24 cellular contexts compared by ENCODE assay signal in genomic region chr10:129648866-129649265, GRCh38.
DNase-seq lines count a peak whose midpoint lies in the region; TF ChIP-seq lines count a peak whose summit lies in the region.
"Had no signal": no experiment of that assay in that cellular context is flagged by ENCODE, and none has a peak within 500 bp of the region (broad histone marks: within the 10 kb centered on the region; RNA-seq: fewer than 3 reads in every experiment).

No MANE protein-coding gene starts in this region.

- H3K79me2 ChIP-seq in neural progenitor cell (ENCODE audit: low read depth): no peaks in the 10 kb centered on the region

- H3K27ac Mint-ChIP-seq in glutamatergic neuron (ENCODE audit: unreplicated experiment) (peak overlapping the region; percentile 88), neural progenitor cell (no peak overlapping the region), progenitor cell of endocrine pancreas (no peak overlapping the region)
- H3K27ac Mint-ChIP-seq: CD14-positive monocyte; CD4-positive, alpha-beta memory T cell; CD4-positive, CD25-positive, alpha-beta regulatory T cell; CD8-positive, alpha-beta memory T cell had no signal

- H3K4me1 Mint-ChIP-seq in glutamatergic neuron (ENCODE audit: low read depth, unreplicated experiment) (peaks cover 50% of the 10 kb centered on the region), neural progenitor cell (peaks cover 14% of the 10 kb centered on the region), progenitor cell of endocrine pancreas (ENCODE audit: low read depth) (no peaks in the 10 kb centered on the region)
- H3K4me1 Mint-ChIP-seq: CD14-positive monocyte had no signal

- H3K27me3 ChIP-seq in neural progenitor cell: no peaks in the 10 kb centered on the region
- H3K27me3 ChIP-seq: BE2C, BLaER1 had no signal

- no peaks in the 10 kb centered on the region for H3K36me3 ChIP-seq in neural progenitor cell
- H3K36me3 ChIP-seq: BE2C had no signal

- H3K4me1 ChIP-seq in neural progenitor cell: peaks cover 13% of the 10 kb centered on the region
- H3K4me1 ChIP-seq: BE2C had no signal

- H3K9ac ChIP-seq in neural progenitor cell: no peak overlapping the region
- H3K9ac ChIP-seq: BLaER1 had no signal

- H3K9me3 Mint-ChIP-seq in glutamatergic neuron (ENCODE audit: unreplicated experiment): no peaks in the 10 kb centered on the region
- H3K9me3 Mint-ChIP-seq in neural progenitor cell: no peaks in the 10 kb centered on the region
- no peaks in the 10 kb centered on the region for H3K9me3 Mint-ChIP-seq in progenitor cell of endocrine pancreas (ENCODE audit: low read depth)

- no peak for DNase-seq in glutamatergic neuron
- DNase-seq in neural progenitor cell (ENCODE audit: low spot score): no peak
- DNase-seq in retina: peak; percentile 56
- no peak for DNase-seq in stimulated activated CD4-positive, alpha-beta T cell treated with anti-CD3 and anti-CD28 coated beads, Interleukin-2, amount 100 ng/mL, for 24 hours
- DNase-seq in progenitor cell of endocrine pancreas (ENCODE audit: low spot score, unreplicated experiment): no peak
- DNase-seq in NCI-H2107 treated with DMSO at 0.1 percent for 48 hours (lab: John Stamatoyannopoulos, UW; ENCODE audit: unreplicated experiment): no peak
- DNase-seq: 8988T; ACHN; BE2C; C1 segment of cervical spinal cord; CD4-positive, alpha-beta memory T cell; CD4-positive, CD25-positive, alpha-beta regulatory T cell; CD8-positive, alpha-beta memory T cell; COR-L47; DMS 273 treated with DMSO at 0.1 percent for 48 hours; DMS153; DMS53; DMS79; DND-41; EL; GDM1 had no signal

- H3K4me2 ChIP-seq in neural progenitor cell: peak overlapping the region; percentile 37
- H3K4me2 ChIP-seq: BLaER1 had no signal

- H3K27me3 Mint-ChIP-seq in glutamatergic neuron (ENCODE audit: unreplicated experiment) (peaks cover 2% of the 10 kb centered on the region), neural progenitor cell (ENCODE audit: insufficient read depth, low read depth) (peaks cover 2% of the 10 kb centered on the region), progenitor cell of endocrine pancreas (peaks cover 3% of the 10 kb centered on the region)
- H3K27me3 Mint-ChIP-seq: CD4-positive, alpha-beta memory T cell; CD4-positive, CD25-positive, alpha-beta regulatory T cell; CD8-positive, alpha-beta memory T cell had no signal

- H2AFZ ChIP-seq in neural progenitor cell (replicated peaks): no peak overlapping the region

- H3K4me3 ChIP-seq in neural progenitor cell: no peak overlapping the region
- H3K4me3 ChIP-seq: BLaER1, GM12878 had no signal

- no peaks in the 10 kb centered on the region for H3K9me3 ChIP-seq in neural progenitor cell (ENCODE audit: low read depth)
- H3K9me3 ChIP-seq: BE2C, BLaER1 had no signal

- H3F3A ChIP-seq in neural progenitor cell (ENCODE audit: low read depth): no peaks in the 10 kb centered on the region

- H3K36me3 Mint-ChIP-seq in glutamatergic neuron (ENCODE audit: unreplicated experiment) (peaks cover 4% of the 10 kb centered on the region), neural progenitor cell (peaks cover 2% of the 10 kb centered on the region), progenitor cell of endocrine pancreas (ENCODE audit: insufficient read depth) (peaks cover under 1% of the 10 kb centered on the region)

- H3K4me3 Mint-ChIP-seq in glutamatergic neuron (ENCODE audit: unreplicated experiment) (peak overlapping the region; percentile 75), neural progenitor cell (no peak overlapping the region), progenitor cell of endocrine pancreas (ENCODE audit: low read depth) (no peak overlapping the region)
- H3K4me3 Mint-ChIP-seq: CD14-positive monocyte; CD4-positive, alpha-beta memory T cell; CD4-positive, CD25-positive, alpha-beta regulatory T cell; CD8-positive, alpha-beta memory T cell had no signal

- no peak overlapping the region for H3K27ac ChIP-seq in neural progenitor cell
- H3K27ac ChIP-seq: BLaER1 had no signal

- no peaks in the 10 kb centered on the region for H4K20me1 ChIP-seq in neural progenitor cell (ENCODE audit: low read depth)

- TF ChIP-seq CTCF in glutamatergic neuron (IDR thresholded peaks at IDR 0.05; ENCODE audit: partially characterized antibody, unreplicated experiment): no peak
- no peak for TF ChIP-seq CTCF in neural progenitor cell (IDR thresholded peaks at IDR 0.05)
- no peak for TF ChIP-seq CTCF in progenitor cell of endocrine pancreas (IDR thresholded peaks at IDR 0.05; ENCODE audit: unreplicated experiment)
